Comparison of ENCODE assay signal across 13 cellular contexts in the genomic region with DNA sequence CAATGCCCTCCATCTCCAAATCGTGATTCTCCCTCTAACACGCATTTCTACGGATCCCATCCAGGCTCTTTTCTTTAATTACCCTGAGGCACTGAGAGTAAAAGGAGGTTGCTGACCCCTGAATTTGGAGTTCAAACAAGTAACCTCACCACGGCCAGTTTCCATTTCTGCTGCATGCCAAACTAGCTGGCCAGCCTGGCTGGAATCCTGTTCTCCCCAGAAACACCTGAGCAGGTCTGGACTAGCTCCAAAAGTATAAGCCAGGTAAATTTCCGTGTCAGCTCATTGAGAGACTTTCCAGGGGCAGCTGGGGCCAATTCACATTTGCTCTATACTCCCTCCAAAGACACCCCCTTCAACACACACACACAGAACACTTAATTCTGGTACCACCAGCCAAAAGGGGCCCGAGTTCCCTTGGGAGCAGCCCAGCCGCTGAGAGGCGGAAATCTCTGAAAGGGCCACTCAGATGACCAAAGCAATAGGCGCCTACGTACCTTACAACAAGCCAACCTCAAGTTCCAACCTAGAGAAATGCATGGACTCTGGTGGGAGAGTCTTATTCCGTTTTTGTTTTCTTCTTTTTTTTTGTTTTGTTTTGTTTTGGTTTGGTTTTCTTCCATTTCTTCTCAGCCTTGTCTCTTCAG.
DNase-seq lines count a peak whose midpoint lies in the region; ATAC-seq and TF ChIP-seq lines count a peak whose summit lies in the region.
"Had no signal": no experiment of that assay in that cellular context is flagged by ENCODE, and none has a peak within 500 bp of the region (broad histone marks: within the 10 kb centered on the region; RNA-seq: fewer than 3 reads in every experiment).

No MANE protein-coding gene starts in this region.

- no CpG with 5 or more reads among the region's 11 CpGs for WGBS in neuronal stem cell (ENCODE audit: extremely low coverage in 2 of 2, insufficient read length in 2 of 2, insufficient replicate concordance in 1 of 2), 2 donors

- H3K18ac ChIP-seq in neuronal stem cell (ENCODE audit: low read length) = no peak overlapping the region

- H3K23ac ChIP-seq in neuronal stem cell (ENCODE audit: low read depth, low read length, poor library complexity) = no peak overlapping the region

- H3K27me3 Mint-ChIP-seq in IgD-negative memory B cell = peaks cover 24% of the 10 kb centered on the region
- H3K27me3 Mint-ChIP-seq in neural progenitor cell (ENCODE audit: insufficient read depth, low read depth) = peaks cover 40% of the 10 kb centered on the region
- peaks cover 63% of the 10 kb centered on the region for H3K27me3 Mint-ChIP-seq in activated T-cell treated with anti-CD3 and anti-CD28 coated beads, Interleukin-2, amount 50 U/mL, for 72 hours (ENCODE audit: low read depth)

- H4K20me1 ChIP-seq in neural progenitor cell (ENCODE audit: low read depth) = peaks cover 5% of the 10 kb centered on the region

- H3K36me3 Mint-ChIP-seq in IgD-negative memory B cell = no peaks in the 10 kb centered on the region
- no peaks in the 10 kb centered on the region for H3K36me3 Mint-ChIP-seq in neural progenitor cell
- H3K36me3 Mint-ChIP-seq in activated T-cell treated with anti-CD3 and anti-CD28 coated beads, Interleukin-2, amount 50 U/mL, for 72 hours (ENCODE audit: insufficient read depth in 2 of 2) = no peaks in the 10 kb centered on the region
- H3K36me3 Mint-ChIP-seq: activated naive CD8-positive, alpha-beta T cell treated with anti-CD3 and anti-CD28 coated beads, Interleukin-2, amount 10 ng/mL, durations not matched to agents 7 days and 5 days had no signal

- H3K4me3 Mint-ChIP-seq in IgD-negative memory B cell (peak overlapping the region; percentile 75 to 88 (median 80)), neural progenitor cell (peak overlapping the region; percentile 82)
- no peak overlapping the region for H3K4me3 Mint-ChIP-seq in activated T-cell treated with anti-CD3 and anti-CD28 coated beads, Interleukin-2, amount 50 U/mL, for 72 hours

- peaks cover under 1% of the 10 kb centered on the region; the same call in 1 of the 2 replicates for H3K36me3 ChIP-seq in GM06990 (ENCODE audit: control insufficient read depth, insufficient read depth, low read length)
- H3K36me3 ChIP-seq in neural progenitor cell = no peaks in the 10 kb centered on the region
- H3K36me3 ChIP-seq in neuronal stem cell (replicated peaks in 1 of 2; ENCODE audit: control insufficient read depth in 2 of 2, insufficient read depth in 2 of 2, low read length in 2 of 2) = no peaks in the 10 kb centered on the region

- no peak overlapping the region for H2BK12ac ChIP-seq in neuronal stem cell (ENCODE audit: low read length)

- H2AFZ ChIP-seq in neural progenitor cell (replicated peaks) = no peak overlapping the region
- H2AFZ ChIP-seq in neuronal stem cell (ENCODE audit: low read length) = no peak overlapping the region

- H2BK120ac ChIP-seq in neuronal stem cell (ENCODE audit: low read depth, low read length) = no peak overlapping the region

- H3K4me3 ChIP-seq in GM06990 (replicated peaks; ENCODE audit: low read depth, low read length) (peak overlapping the region; percentile 88), dorsolateral prefrontal cortex (peak overlapping the region in 30 of 59 donors; percentile 44 to 77 (median 62)), neural progenitor cell (no peak overlapping the region), neuronal stem cell (ENCODE audit: low read length in 2 of 2) (no peak overlapping the region)

- H4K91ac ChIP-seq in neuronal stem cell (ENCODE audit: low read depth, low read length, poor library complexity) = no peak overlapping the region

- H3K4me1 Mint-ChIP-seq in IgD-negative memory B cell = peaks cover 19 to 30% (median 28%) of the 10 kb centered on the region in 3 donors
- peaks cover 14% of the 10 kb centered on the region for H3K4me1 Mint-ChIP-seq in neural progenitor cell
- H3K4me1 Mint-ChIP-seq in activated T-cell treated with anti-CD3 and anti-CD28 coated beads, Interleukin-2, amount 50 U/mL, for 72 hours (ENCODE audit: low read depth) = peaks cover 25% of the 10 kb centered on the region

- TF ChIP-seq CTCF in GM06990 (IDR thresholded peaks at IDR 0.05; ENCODE audit: insufficient read depth, low read length, poor library complexity, severe bottlenecking) (no peak), dorsolateral prefrontal cortex (IDR thresholded peaks at IDR 0.05 in 54 of 56, conservative IDR thresholded peaks at IDR 0.05 in 2 of 56; ENCODE audit: low read depth in 1 of 56, partially characterized antibody in 56 of 56) (no peak), neural progenitor cell (IDR thresholded peaks at IDR 0.05) (no peak)

- no peak overlapping the region for H2AK5ac ChIP-seq in neuronal stem cell (ENCODE audit: low read depth, low read length)

- H4K8ac ChIP-seq in neuronal stem cell (ENCODE audit: low read depth, low read length) = no peak overlapping the region

- no peak overlapping the region for H3K14ac ChIP-seq in neuronal stem cell (ENCODE audit: low read length)

- H3K27ac ChIP-seq in dorsolateral prefrontal cortex (no peak overlapping the region), neural progenitor cell (no peak overlapping the region), neuronal stem cell (replicated peaks; ENCODE audit: low read length) (no peak overlapping the region)

- H3K4me1 ChIP-seq in neural progenitor cell (no peaks in the 10 kb centered on the region), neuronal stem cell (ENCODE audit: control insufficient read depth in 2 of 2, insufficient read depth in 1 of 2, low read depth in 1 of 2, low read length in 2 of 2) (peaks cover 0 to 1% of the 10 kb centered on the region in 2 donors)

- ATAC-seq in left cardiac atrium (no peak), GM18868 (IDR thresholded peaks at IDR 0.05; ENCODE audit: unreplicated experiment) (no peak)
- no peak for ATAC-seq in activated T-cell treated with anti-CD3 and anti-CD28 coated beads, Interleukin-2, amount 50 U/mL, for 72 hours (replicated peaks in 1 of 2)

- H3K79me2 ChIP-seq in neural progenitor cell (ENCODE audit: low read depth) = no peaks in the 10 kb centered on the region

- no peak overlapping the region for H3K9ac ChIP-seq in neural progenitor cell
- no peak overlapping the region for H3K9ac ChIP-seq in neuronal stem cell (ENCODE audit: low read depth, low read length, poor library complexity)

- H3K4ac ChIP-seq in neuronal stem cell (ENCODE audit: low read length) = no peak overlapping the region

- intact Hi-C loops in dorsolateral prefrontal cortex (cut with DNase I) = no loop called here
- intact Hi-C loops in left cardiac atrium (cut with DNase I) = no loop called here

- no peaks in the 10 kb centered on the region for H3K27me3 ChIP-seq in GM06990 (replicated peaks; ENCODE audit: control insufficient read depth, insufficient read depth, low read length)
- peaks cover 0 to 44% (median 13%) of the 10 kb centered on the region in 45 donors for H3K27me3 ChIP-seq in dorsolateral prefrontal cortex
- H3K27me3 ChIP-seq in neural progenitor cell = peaks cover 68% of the 10 kb centered on the region
- peaks cover 14 to 67% (median 36%) of the 10 kb centered on the region in 3 experiments for H3K27me3 ChIP-seq in neuronal stem cell (ENCODE audit: control insufficient read depth in 3 of 3, insufficient read depth in 3 of 3, low read depth in 1 of 3, low read length in 3 of 3)

- H3K9me3 Mint-ChIP-seq in IgD-negative memory B cell (no peaks in the 10 kb centered on the region), neural progenitor cell (peaks cover 3% of the 10 kb centered on the region)
- H3K9me3 Mint-ChIP-seq in activated T-cell treated with anti-CD3 and anti-CD28 coated beads, Interleukin-2, amount 50 U/mL, for 72 hours = peaks cover 0 to under 1% of the 10 kb centered on the region in 2 donors

- H3K4me2 ChIP-seq in neural progenitor cell (peak overlapping the region; percentile 89), neuronal stem cell (ENCODE audit: insufficient read depth, low read length, poor library complexity, severe bottlenecking) (no peak overlapping the region)

- H3K9me3 ChIP-seq in neural progenitor cell (ENCODE audit: low read depth) (no peaks in the 10 kb centered on the region), neuronal stem cell (replicated peaks in 1 of 2; ENCODE audit: control insufficient read depth in 2 of 2, insufficient read depth in 1 of 2, low read depth in 1 of 2, low read length in 2 of 2) (no peaks in the 10 kb centered on the region)

- no peak overlapping the region for H3K27ac Mint-ChIP-seq in IgD-negative memory B cell
- H3K27ac Mint-ChIP-seq in neural progenitor cell = no peak overlapping the region
- H3K27ac Mint-ChIP-seq in activated T-cell treated with anti-CD3 and anti-CD28 coated beads, Interleukin-2, amount 50 U/mL, for 72 hours = no peak overlapping the region
- H3K27ac Mint-ChIP-seq: activated naive CD8-positive, alpha-beta T cell treated with anti-CD3 and anti-CD28 coated beads, Interleukin-2, amount 10 ng/mL, durations not matched to agents 7 days and 5 days had no signal

- DNase-seq in GM06990 (ENCODE audit: extremely low read depth, insufficient read length) (no peak), dorsolateral prefrontal cortex (no peak), neural progenitor cell (ENCODE audit: low spot score) (no peak), left cardiac atrium (no peak), neuronal stem cell (ENCODE audit: low spot score) (no peak)
- no peak for DNase-seq in activated T-cell treated with anti-CD3 and anti-CD28 coated beads, Interleukin-2, amount 50 U/mL, for 72 hours
- DNase-seq: activated CD8-positive, alpha-beta memory T cell treated with anti-CD3 and anti-CD28 coated beads for 24 hours; nucleus accumbens; PC-3; stimulated activated CD8-positive, alpha-beta memory T cell treated with anti-CD3 and anti-CD28 coated beads, Interleukin-4, amount 100 ng/mL, for 48 hours had no signal

- peaks cover 14% of the 10 kb centered on the region for H3F3A ChIP-seq in neural progenitor cell (ENCODE audit: low read depth)

- no peaks in the 10 kb centered on the region for H3K79me1 ChIP-seq in neuronal stem cell (ENCODE audit: low read depth, low read length)

- H2BK15ac ChIP-seq in neuronal stem cell (ENCODE audit: low read length) = no peak overlapping the region

- no peak overlapping the region for H2BK5ac ChIP-seq in neuronal stem cell (ENCODE audit: low read length)

Comparison
In these comparisons a context has a peak if more than half of its experiments do, and no peak if none do; other contexts are left out.
1. H3K4me3 ChIP-seq: peak in GM06990 (single experiment) and dorsolateral prefrontal cortex (30 of 59); none in neural progenitor cell (single experiment) and neuronal stem cell (0 of 2).
2. H3K4me3 Mint-ChIP-seq: peak in IgD-negative memory B cell (4 of 4) and neural progenitor cell (single experiment); none in activated T-cell treated with anti-CD3 and anti-CD28 coated beads, Interleukin-2, amount 50 U/mL, for 72 hours (0 of 2).